In genomic region chr17:7549401-7550055, GRCh38 we compare ENCODE assay signal across 8 cellular contexts. TPM values are rescaled to one million over a fixed set of nuclear protein-coding genes. Genes with fewer than 3 reads are reported as not detected.
DNase-seq lines count a peak whose midpoint lies in the region; ATAC-seq and TF ChIP-seq lines count a peak whose summit lies in the region.

No MANE protein-coding gene starts in this region.

- H3K4me3 ChIP-seq in Loucy (ENCODE audit: low read length, poor library complexity, severe bottlenecking) (peak overlapping the region; percentile 70), adrenal gland (peak overlapping the region; percentile 16 to 83 (median 73)), iPS-18c (ENCODE audit: insufficient read depth, low read depth, low read length) (peak overlapping the region; percentile 53), spleen (peak overlapping the region; percentile 60 to 82 (median 64))

- H3K4me1 ChIP-seq in Loucy (ENCODE audit: insufficient read depth, low read length, poor library complexity, severe bottlenecking) (peaks cover 4% of the 10 kb centered on the region), adrenal gland (replicated peaks in 1 of 2) (peaks cover 15 to 21% of the 10 kb centered on the region in 2 donors), spleen (peaks cover 16 to 73% (median 59%) of the 10 kb centered on the region in 6 donors)

- no peak overlapping the region for H3K9ac ChIP-seq in Loucy (ENCODE audit: low read depth, low read length, poor library complexity, severe bottlenecking)

- peak overlapping the region; percentile 98; the same call in 1 of the 2 replicates for H2AFZ ChIP-seq in Loucy (ENCODE audit: low read length)

- intact Hi-C loops in adrenal gland (cut with DNase I) (loop anchor here in 1 of 2 donors (10.0 kb wide), 1 partner anchor 195 kb away; the partner anchor contains the start of genes KCTD11 and TMEM95), spleen (cut with DNase I; ENCODE audit: low total_unique reads) (no loop called here)

- no peak for TF ChIP-seq CTCF in Loucy (conservative IDR thresholded peaks at IDR 0.05; ENCODE audit: low read length)
- no peak for TF ChIP-seq CTCF in adrenal gland (IDR thresholded peaks at IDR 0.05)
- peak in 2 of 11 experiments; percentile 2 for TF ChIP-seq CTCF in spleen (IDR thresholded peaks at IDR 0.05 in 8 of 11, conservative IDR thresholded peaks at IDR 0.05 in 3 of 11)

- H3K9me2 ChIP-seq in Loucy (replicated peaks; ENCODE audit: low read depth, low read length): no peaks in the 10 kb centered on the region

- H3K27me3 ChIP-seq in Loucy (ENCODE audit: insufficient read depth, low read length, poor library complexity, severe bottlenecking) (no peaks in the 10 kb centered on the region), adrenal gland (no peaks in the 10 kb centered on the region), spleen (replicated peaks in 1 of 7) (no peaks in the 10 kb centered on the region)

- WGBS in adrenal gland, 4 donors: 41 to 69% (median 51%) methylated on average over 10 to 20 of the region's 20 CpGs
- 23 to 39% (median 32%) methylated on average over 18 to 20 of the region's 20 CpGs for WGBS in spleen, 5 donors

- TF ChIP-seq POLR2A in adrenal gland (IDR thresholded peaks at IDR 0.05) (no peak), spleen (IDR thresholded peaks at IDR 0.05) (no peak)

- no peaks in the 10 kb centered on the region for H3F3A ChIP-seq in Loucy (ENCODE audit: low read depth)

- no peaks in the 10 kb centered on the region for H3K9me3 ChIP-seq in Loucy (ENCODE audit: insufficient read depth, low read depth, low read length)
- H3K9me3 ChIP-seq in adrenal gland (replicated peaks in 1 of 3): no peaks in the 10 kb centered on the region
- H3K9me3 ChIP-seq in iPS-18c (ENCODE audit: control insufficient read depth, insufficient read depth, low read length): no peaks in the 10 kb centered on the region
- no peaks in the 10 kb centered on the region for H3K9me3 ChIP-seq in spleen

- no peak for ATAC-seq in HG03159 (IDR thresholded peaks at IDR 0.05; ENCODE audit: unreplicated experiment)
- no peak for ATAC-seq in HG03378 (IDR thresholded peaks at IDR 0.05; ENCODE audit: unreplicated experiment)

- H3K27ac ChIP-seq in adrenal gland (peak overlapping the region; percentile 17 to 90 (median 81)), spleen (peak overlapping the region; percentile 87 to 97 (median 93))

- H3K36me3 ChIP-seq in Loucy (ENCODE audit: insufficient read depth, low read length) (no peaks in the 10 kb centered on the region), adrenal gland (replicated peaks in 1 of 2) (no peaks in the 10 kb centered on the region), spleen (peaks cover 0 to 26% (median 0%) of the 10 kb centered on the region in 6 donors)

- no peaks in the 10 kb centered on the region for H3K79me2 ChIP-seq in Loucy (ENCODE audit: insufficient read depth, low read length)

- H3K4me2 ChIP-seq in Loucy (ENCODE audit: low read depth, low read length, poor library complexity, severe bottlenecking): peak overlapping the region; percentile 89

- peak in 1 of 7 donors; percentile 28 for DNase-seq in adrenal gland
- DNase-seq in spleen: peak; percentile 88
- no peak for DNase-seq in NCI-H524 (lab: John Stamatoyannopoulos, UW)
- DNase-seq in mesenteric fat pad (ENCODE audit: low spot score): no peak

- H4K20me1 ChIP-seq in Loucy (ENCODE audit: insufficient read depth, low read length, poor library complexity, severe bottlenecking): no peaks in the 10 kb centered on the region

RNA-seq across cellular contexts. Expression of gene TNFSF12, which starts 0.7 kb away (rescaled TPM):
- total RNA-seq in adrenal gland (100 to 1,000 TPM in 2 of 8 donors, 10 to 100 TPM in 6; 18.8 to 134 (median 54.7) TPM), spleen (10 to 100 TPM; 37.4 to 64.6 (median 60.5) TPM), mesenteric fat pad (43.0 TPM)
- polyA plus RNA-seq in adrenal gland (10 to 100 TPM; 18.8 to 70.8 (median 65.6) TPM), spleen (10 to 100 TPM; 46.5 to 65.0 (median 49.3) TPM)

RNA-seq across cellular contexts. Expression of gene TNFSF13, which starts 9.0 kb away (rescaled TPM):
- 10 to 100 TPM; 25.0 to 75.2 (median 50.0) TPM for total RNA-seq in adrenal gland
- 10 to 100 TPM; 19.4 to 39.1 (median 25.2) TPM for polyA plus RNA-seq in adrenal gland
- total RNA-seq in spleen: 10 to 100 TPM; 14.5 to 54.0 (median 31.6) TPM
- 10 to 100 TPM; 19.9 to 23.4 (median 20.5) TPM for polyA plus RNA-seq in spleen
- 26.3 TPM for total RNA-seq in mesenteric fat pad

RNA-seq across cellular contexts. Expression of gene SENP3, which starts 12.2 kb away (rescaled TPM):
- 10 to 100 TPM; 28.4 to 55.3 (median 43.9) TPM for total RNA-seq in adrenal gland
- polyA plus RNA-seq in adrenal gland: 10 to 100 TPM; 29.0 to 72.4 (median 38.4) TPM
- 10 to 100 TPM; 36.3 to 71.7 (median 42.9) TPM for total RNA-seq in spleen
- 10 to 100 TPM; 43.1 to 52.7 (median 45.6) TPM for polyA plus RNA-seq in spleen
- 48.7 TPM for total RNA-seq in mesenteric fat pad

RNA-seq across cellular contexts. Expression of gene CD68, which starts 29.9 kb away (rescaled TPM):
- total RNA-seq in adrenal gland (100 to 1,000 TPM in 6 of 8 donors, 10 to 100 TPM in 2; 49.0 to 177 (median 160) TPM), spleen (100 to 1,000 TPM; 177 to 387 (median 271) TPM), mesenteric fat pad (286 TPM)
- polyA plus RNA-seq in adrenal gland (100 to 1,000 TPM in 2 of 3 donors, 10 to 100 TPM in 1; 32.3 to 207 (median 133) TPM), spleen (100 to 1,000 TPM in 1 of 3 donors, 10 to 100 TPM in 2; 52.5 to 236 (median 86.1) TPM)

RNA-seq across cellular contexts. Expression of gene MPDU1, which starts 34.1 kb away (rescaled TPM):
- total RNA-seq in adrenal gland (100 to 1,000 TPM in 5 of 8 donors, 10 to 100 TPM in 3; 65.9 to 267 (median 138) TPM), spleen (100 to 1,000 TPM in 1 of 7 donors, 10 to 100 TPM in 6; 35.5 to 163 (median 51.2) TPM), mesenteric fat pad (55.2 TPM)
- polyA plus RNA-seq in adrenal gland (100 to 1,000 TPM in 1 of 3 donors, 10 to 100 TPM in 2; 70.1 to 200 (median 81.6) TPM), spleen (10 to 100 TPM; 42.7 to 73.0 (median 59.5) TPM)
